In genomic region chr10:126153686-126154628, GRCh38 we compare ENCODE assay signal across 22 cellular contexts.
DNase-seq lines count a peak whose midpoint lies in the region; ATAC-seq and TF ChIP-seq lines count a peak whose summit lies in the region.
"Had no signal": no experiment of that assay in that cellular context is flagged by ENCODE, and none has a peak within 500 bp of the region (broad histone marks: within the 10 kb centered on the region; RNA-seq: fewer than 3 reads in every experiment).

No MANE protein-coding gene starts in this region.

- intact Hi-C loops in right lobe of liver (cut with DNase I): no loop called here

- H3K36me3 Mint-ChIP-seq in endodermal cell (ENCODE audit: low read depth): peaks cover 2% of the 10 kb centered on the region
- H3K36me3 Mint-ChIP-seq: activated CD8-positive, alpha-beta memory T cell treated with anti-CD3 and anti-CD28 coated beads, Interleukin-2, amount 10 ng/mL, durations not matched to agents 7 days and 5 days; activated naive CD8-positive, alpha-beta T cell; naive thymus-derived CD4-positive, alpha-beta T cell had no signal

- DNase-seq in HS-27A (ENCODE audit: low read depth): peak; percentile 27
- DNase-seq in endodermal cell: peak; percentile 67
- peak; percentile 53 for DNase-seq in left kidney (ENCODE audit: low read depth, low spot score)
- DNase-seq in cerebellum (ENCODE audit: low spot score): no peak
- DNase-seq in right lobe of liver: no peak
- DNase-seq in activated T-cell treated with anti-CD3 and anti-CD28 coated beads, Interleukin-2, amount 50 U/mL, for 1 hour: no peak
- DNase-seq: activated CD4-positive, alpha-beta T cell treated with anti-CD3 and anti-CD28 coated beads for 36 hours; activated CD8-positive, alpha-beta memory T cell treated with anti-CD3 and anti-CD28 coated beads, Interleukin-2, amount 10 ng/mL, durations not matched to agents 7 days and 5 days; foreskin keratinocyte; hippocampal formation; kidney glomerular epithelial cell; MM.1S; naive thymus-derived CD4-positive, alpha-beta T cell; NCI-H146; SHP77; spleen; stimulated activated CD4-positive, alpha-beta T cell treated with anti-CD3 and anti-CD28 coated beads, Interleukin-4, amount 100 ng/mL, for 4 hours; stomach; upper lobe of left lung had no signal

- ATAC-seq in right lobe of liver (no peak), GM18870 (IDR thresholded peaks at IDR 0.05; ENCODE audit: unreplicated experiment) (no peak)
- ATAC-seq: activated CD4-positive, alpha-beta T cell treated with anti-CD3 and anti-CD28 coated beads for 36 hours; activated CD8-positive, alpha-beta memory T cell treated with anti-CD3 and anti-CD28 coated beads, Interleukin-2, amount 10 ng/mL, durations not matched to agents 7 days and 5 days; foreskin keratinocyte; naive thymus-derived CD4-positive, alpha-beta T cell had no signal

- H3K36me3 ChIP-seq in endodermal cell (ENCODE audit: control insufficient read depth, insufficient read depth, low read length) (no peaks in the 10 kb centered on the region), skeletal muscle tissue (ENCODE audit: control insufficient read depth in 3 of 3, insufficient read depth in 3 of 3, low read length in 3 of 3) (no peaks in the 10 kb centered on the region), right lobe of liver (no peaks in the 10 kb centered on the region)
- H3K36me3 ChIP-seq: spleen, stomach, upper lobe of left lung had no signal

- H3K9ac ChIP-seq in endodermal cell (ENCODE audit: extremely low read depth, low read length, poor library complexity, severe bottlenecking) (no peak overlapping the region), skeletal muscle tissue (ENCODE audit: low read depth in 1 of 3, low read length in 3 of 3) (no peak overlapping the region)

- H3K27ac ChIP-seq in endodermal cell (ENCODE audit: low read depth, low read length) (peak overlapping the region; percentile 30), skeletal muscle tissue (ENCODE audit: low read depth, low read length) (peak overlapping the region; percentile 25), right lobe of liver (no peak overlapping the region)
- H3K27ac ChIP-seq: foreskin keratinocyte, spleen, stomach, upper lobe of left lung had no signal

- H3K4me1 Mint-ChIP-seq in endodermal cell: peaks cover 40% of the 10 kb centered on the region
- H3K4me1 Mint-ChIP-seq: activated CD4-positive, alpha-beta T cell treated with anti-CD3 and anti-CD28 coated beads for 36 hours; activated CD8-positive, alpha-beta memory T cell treated with anti-CD3 and anti-CD28 coated beads, Interleukin-2, amount 10 ng/mL, durations not matched to agents 7 days and 5 days had no signal

- H3K9me3 Mint-ChIP-seq in endodermal cell: peaks cover 12% of the 10 kb centered on the region

- H3K27ac Mint-ChIP-seq in endodermal cell: no peak overlapping the region
- H3K27ac Mint-ChIP-seq: activated CD4-positive, alpha-beta T cell treated with anti-CD3 and anti-CD28 coated beads for 36 hours; activated CD8-positive, alpha-beta memory T cell treated with anti-CD3 and anti-CD28 coated beads, Interleukin-2, amount 10 ng/mL, durations not matched to agents 7 days and 5 days; activated naive CD8-positive, alpha-beta T cell; naive thymus-derived CD4-positive, alpha-beta T cell had no signal

- TF ChIP-seq CTCF in endodermal cell (conservative IDR thresholded peaks at IDR 0.05) (no peak), right lobe of liver (IDR thresholded peaks at IDR 0.05) (no peak)

- peaks cover 66% of the 10 kb centered on the region for H3K27me3 Mint-ChIP-seq in endodermal cell (ENCODE audit: insufficient read depth)
- H3K27me3 Mint-ChIP-seq: activated CD8-positive, alpha-beta memory T cell treated with anti-CD3 and anti-CD28 coated beads, Interleukin-2, amount 10 ng/mL, durations not matched to agents 7 days and 5 days had no signal

- H3K4me3 Mint-ChIP-seq in endodermal cell: peak overlapping the region; percentile 7
- H3K4me3 Mint-ChIP-seq: activated CD4-positive, alpha-beta T cell treated with anti-CD3 and anti-CD28 coated beads for 36 hours; activated CD8-positive, alpha-beta memory T cell treated with anti-CD3 and anti-CD28 coated beads, Interleukin-2, amount 10 ng/mL, durations not matched to agents 7 days and 5 days; activated naive CD8-positive, alpha-beta T cell; naive thymus-derived CD4-positive, alpha-beta T cell had no signal

- peak overlapping the region; percentile 42 for H3K4me3 ChIP-seq in endodermal cell (ENCODE audit: low read length)
- no peak overlapping the region for H3K4me3 ChIP-seq in skeletal muscle tissue (ENCODE audit: low read length in 3 of 3)
- no peak overlapping the region for H3K4me3 ChIP-seq in right lobe of liver
- H3K4me3 ChIP-seq: spleen, stomach, upper lobe of left lung had no signal

- H3K27me3 ChIP-seq in endodermal cell (ENCODE audit: control insufficient read depth, insufficient read depth, low read length, poor library complexity, severe bottlenecking) (peaks cover 29% of the 10 kb centered on the region), skeletal muscle tissue (ENCODE audit: control insufficient read depth in 3 of 3, insufficient read depth in 3 of 3, low read length in 3 of 3) (peaks cover 0 to 7% (median 6%) of the 10 kb centered on the region in 3 donors), right lobe of liver (no peaks in the 10 kb centered on the region)
- H3K27me3 ChIP-seq: foreskin keratinocyte, upper lobe of left lung had no signal

- H3K4me1 ChIP-seq in endodermal cell (ENCODE audit: control insufficient read depth, insufficient read depth, low read length): peaks cover 12% of the 10 kb centered on the region
- H3K4me1 ChIP-seq in skeletal muscle tissue (ENCODE audit: control insufficient read depth in 3 of 3, insufficient read depth in 3 of 3, low read length in 3 of 3): peaks cover 0 to 7% (median 2%) of the 10 kb centered on the region in 3 donors
- no peaks in the 10 kb centered on the region for H3K4me1 ChIP-seq in right lobe of liver
- H3K4me1 ChIP-seq: stomach, upper lobe of left lung had no signal

- WGBS in endodermal cell (ENCODE audit: insufficient coverage in 1 of 2, insufficient read length in 1 of 2), 2 experiments: 29% methylated on average over 2 of the region's 2 CpGs; no CpG with 5 or more reads in 1 of the 2 experiments
- WGBS in right lobe of liver (ENCODE audit: insufficient coverage, low coverage, low lambda C conversion rate, missing lambda C conversion rate): 57% methylated on average over 2 of the region's 2 CpGs

- TF ChIP-seq POLR2A in right lobe of liver (IDR thresholded peaks at IDR 0.05): no peak

- H3K9me3 ChIP-seq in endodermal cell (ENCODE audit: control insufficient read depth, low read length) (peaks cover 20% of the 10 kb centered on the region), skeletal muscle tissue (ENCODE audit: control insufficient read depth in 3 of 3, low read length in 3 of 3) (no peaks in the 10 kb centered on the region), right lobe of liver (no peaks in the 10 kb centered on the region)

Comparison
In these comparisons a context has a peak if more than half of its experiments do, and no peak if none do; other contexts are left out.
1. DNase-seq: peak in HS-27A (single experiment), endodermal cell (single experiment) and left kidney (single experiment); none in cerebellum (single experiment), right lobe of liver (0 of 3) and activated T-cell treated with anti-CD3 and anti-CD28 coated beads, Interleukin-2, amount 50 U/mL, for 1 hour (single experiment).
2. H3K27ac ChIP-seq: peak in endodermal cell (single experiment) and skeletal muscle tissue (single experiment); none in right lobe of liver (0 of 3).